In the genomic region with DNA sequence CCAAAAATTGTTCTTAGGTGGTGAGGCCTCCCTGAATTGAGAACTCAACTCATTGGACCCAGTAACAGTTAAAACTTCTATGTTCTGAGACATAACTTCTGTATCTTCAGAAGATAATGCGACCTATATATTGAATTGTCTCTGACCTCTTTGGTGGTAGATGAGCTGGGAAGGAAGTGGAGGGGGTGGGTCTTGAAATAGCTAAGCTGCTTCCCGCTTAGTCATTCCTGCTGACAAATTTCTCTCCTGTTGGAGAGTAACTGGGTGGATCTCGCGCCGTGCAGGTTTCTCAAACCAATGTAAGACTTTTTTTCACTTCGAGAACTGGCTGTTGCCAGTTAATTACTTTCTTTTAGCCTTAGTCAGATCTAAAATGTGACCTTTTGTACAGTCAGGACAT, we compare ENCODE assay signal across 11 cellular contexts.
DNase-seq lines count a peak whose midpoint lies in the region; ATAC-seq, FAIRE-seq and TF ChIP-seq lines count a peak whose summit lies in the region.
"Had no signal": no experiment of that assay in that cellular context is flagged by ENCODE, and none has a peak within 500 bp of the region (broad histone marks: within the 10 kb centered on the region; RNA-seq: fewer than 3 reads in every experiment).

No MANE protein-coding gene starts in this region.

- H3K4me3 ChIP-seq in fibroblast of villous mesenchyme (ENCODE audit: low read depth, low read length) (no peak overlapping the region), uterus (no peak overlapping the region)

- no peaks in the 10 kb centered on the region for H3K36me3 ChIP-seq in uterus

- ATAC-seq in SK-N-SH treated with all-trans-retinoic acid at 6 μM for 48 hours = peak; percentile 38; the same call in 2 of the 3 replicates
- ATAC-seq in HG02571 (IDR thresholded peaks at IDR 0.05; ENCODE audit: unreplicated experiment) = no peak
- ATAC-seq in HG02798 (IDR thresholded peaks at IDR 0.05; ENCODE audit: poor library complexity, unreplicated experiment) = no peak

- TF ChIP-seq POLR2A in GM12892 (IDR thresholded peaks at IDR 0.05; ENCODE audit: low read depth, low read length) (no peak), uterus (IDR thresholded peaks at IDR 0.05) (no peak)

- H3K27me3 ChIP-seq in uterus = no peaks in the 10 kb centered on the region
- H3K27me3 ChIP-seq: neutrophil had no signal

- H3K9me3 ChIP-seq in uterus = no peaks in the 10 kb centered on the region
- H3K9me3 ChIP-seq: neutrophil had no signal

- peak; percentile 57 for FAIRE-seq in GM12892 (lab: Jason Lieb, UNC)
- FAIRE-seq: endometrium had no signal

- TF ChIP-seq CTCF in fibroblast of villous mesenchyme (IDR thresholded peaks at IDR 0.05; ENCODE audit: insufficient read depth, low read depth, low read length) (no peak), uterus (IDR thresholded peaks at IDR 0.05) (no peak)

- no peak overlapping the region for H3K27ac ChIP-seq in uterus
- H3K27ac ChIP-seq: neutrophil had no signal

- intact Hi-C loops in uterus (cut with DNase I; ENCODE audit: low total_unique reads) = no loop called here

- no peaks in the 10 kb centered on the region for H3K4me1 ChIP-seq in uterus

- DNase-seq in A172 (ENCODE audit: low spot score) = peak; percentile 89
- no peak for DNase-seq in GM12892 (ENCODE audit: insufficient read length)
- peak; percentile 43 for DNase-seq in fibroblast of villous mesenchyme (ENCODE audit: low read depth)
- DNase-seq in germinal center (ENCODE audit: low spot score) = no peak
- DNase-seq in uterus = no peak
- DNase-seq: DND-41 had no signal

TF ChIP-seq in SK-N-SH treated with all-trans-retinoic acid at 6 μM for 48 hours, 23 proteins besides CTCF, POLR2A, EP300 and RAD21:
- TF ChIP-seq TCF4 (CRISPR knock-in tag; IDR thresholded peaks at IDR 0.05; ENCODE audit: borderline replicate concordance) = no peak
- TF ChIP-seq, protein P1, sequence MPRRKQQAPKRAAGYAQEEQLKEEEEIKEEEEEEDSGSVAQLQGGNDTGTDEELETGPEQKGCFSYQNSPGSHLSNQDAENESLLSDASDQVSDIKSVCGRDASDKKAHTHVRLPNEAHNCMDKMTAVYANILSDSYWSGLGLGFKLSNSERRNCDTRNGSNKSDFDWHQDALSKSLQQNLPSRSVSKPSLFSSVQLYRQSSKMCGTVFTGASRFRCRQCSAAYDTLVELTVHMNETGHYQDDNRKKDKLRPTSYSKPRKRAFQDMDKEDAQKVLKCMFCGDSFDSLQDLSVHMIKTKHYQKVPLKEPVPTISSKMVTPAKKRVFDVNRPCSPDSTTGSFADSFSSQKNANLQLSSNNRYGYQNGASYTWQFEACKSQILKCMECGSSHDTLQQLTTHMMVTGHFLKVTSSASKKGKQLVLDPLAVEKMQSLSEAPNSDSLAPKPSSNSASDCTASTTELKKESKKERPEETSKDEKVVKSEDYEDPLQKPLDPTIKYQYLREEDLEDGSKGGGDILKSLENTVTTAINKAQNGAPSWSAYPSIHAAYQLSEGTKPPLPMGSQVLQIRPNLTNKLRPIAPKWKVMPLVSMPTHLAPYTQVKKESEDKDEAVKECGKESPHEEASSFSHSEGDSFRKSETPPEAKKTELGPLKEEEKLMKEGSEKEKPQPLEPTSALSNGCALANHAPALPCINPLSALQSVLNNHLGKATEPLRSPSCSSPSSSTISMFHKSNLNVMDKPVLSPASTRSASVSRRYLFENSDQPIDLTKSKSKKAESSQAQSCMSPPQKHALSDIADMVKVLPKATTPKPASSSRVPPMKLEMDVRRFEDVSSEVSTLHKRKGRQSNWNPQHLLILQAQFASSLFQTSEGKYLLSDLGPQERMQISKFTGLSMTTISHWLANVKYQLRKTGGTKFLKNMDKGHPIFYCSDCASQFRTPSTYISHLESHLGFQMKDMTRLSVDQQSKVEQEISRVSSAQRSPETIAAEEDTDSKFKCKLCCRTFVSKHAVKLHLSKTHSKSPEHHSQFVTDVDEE (CRISPR knock-in tag; IDR thresholded peaks at IDR 0.05) = no peak
- no peak for TF ChIP-seq TOX (CRISPR knock-in tag; IDR thresholded peaks at IDR 0.05; ENCODE audit: borderline replicate concordance)
- TF ChIP-seq, protein P2, sequence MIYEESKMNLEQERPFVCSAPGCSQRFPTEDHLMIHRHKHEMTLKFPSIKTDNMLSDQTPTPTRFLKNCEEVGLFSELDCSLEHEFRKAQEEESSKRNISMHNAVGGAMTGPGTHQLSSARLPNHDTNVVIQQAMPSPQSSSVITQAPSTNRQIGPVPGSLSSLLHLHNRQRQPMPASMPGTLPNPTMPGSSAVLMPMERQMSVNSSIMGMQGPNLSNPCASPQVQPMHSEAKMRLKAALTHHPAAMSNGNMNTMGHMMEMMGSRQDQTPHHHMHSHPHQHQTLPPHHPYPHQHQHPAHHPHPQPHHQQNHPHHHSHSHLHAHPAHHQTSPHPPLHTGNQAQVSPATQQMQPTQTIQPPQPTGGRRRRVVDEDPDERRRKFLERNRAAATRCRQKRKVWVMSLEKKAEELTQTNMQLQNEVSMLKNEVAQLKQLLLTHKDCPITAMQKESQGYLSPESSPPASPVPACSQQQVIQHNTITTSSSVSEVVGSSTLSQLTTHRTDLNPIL (CRISPR knock-in tag; IDR thresholded peaks at IDR 0.05; ENCODE audit: low read depth) = no peak
- TF ChIP-seq, protein P3, sequence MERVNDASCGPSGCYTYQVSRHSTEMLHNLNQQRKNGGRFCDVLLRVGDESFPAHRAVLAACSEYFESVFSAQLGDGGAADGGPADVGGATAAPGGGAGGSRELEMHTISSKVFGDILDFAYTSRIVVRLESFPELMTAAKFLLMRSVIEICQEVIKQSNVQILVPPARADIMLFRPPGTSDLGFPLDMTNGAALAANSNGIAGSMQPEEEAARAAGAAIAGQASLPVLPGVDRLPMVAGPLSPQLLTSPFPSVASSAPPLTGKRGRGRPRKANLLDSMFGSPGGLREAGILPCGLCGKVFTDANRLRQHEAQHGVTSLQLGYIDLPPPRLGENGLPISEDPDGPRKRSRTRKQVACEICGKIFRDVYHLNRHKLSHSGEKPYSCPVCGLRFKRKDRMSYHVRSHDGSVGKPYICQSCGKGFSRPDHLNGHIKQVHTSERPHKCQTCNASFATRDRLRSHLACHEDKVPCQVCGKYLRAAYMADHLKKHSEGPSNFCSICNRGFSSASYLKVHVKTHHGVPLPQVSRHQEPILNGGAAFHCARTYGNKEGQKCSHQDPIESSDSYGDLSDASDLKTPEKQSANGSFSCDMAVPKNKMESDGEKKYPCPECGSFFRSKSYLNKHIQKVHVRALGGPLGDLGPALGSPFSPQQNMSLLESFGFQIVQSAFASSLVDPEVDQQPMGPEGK (CRISPR knock-in tag; IDR thresholded peaks at IDR 0.05; ENCODE audit: borderline replicate concordance) = no peak
- no peak for TF ChIP-seq SNAI2 (CRISPR knock-in tag; IDR thresholded peaks at IDR 0.05)
- no peak for TF ChIP-seq PPARA (CRISPR knock-in tag; IDR thresholded peaks at IDR 0.05; ENCODE audit: borderline replicate concordance)
- TF ChIP-seq ESRRG (CRISPR knock-in tag; IDR thresholded peaks at IDR 0.05) = no peak
- TF ChIP-seq, protein P4, sequence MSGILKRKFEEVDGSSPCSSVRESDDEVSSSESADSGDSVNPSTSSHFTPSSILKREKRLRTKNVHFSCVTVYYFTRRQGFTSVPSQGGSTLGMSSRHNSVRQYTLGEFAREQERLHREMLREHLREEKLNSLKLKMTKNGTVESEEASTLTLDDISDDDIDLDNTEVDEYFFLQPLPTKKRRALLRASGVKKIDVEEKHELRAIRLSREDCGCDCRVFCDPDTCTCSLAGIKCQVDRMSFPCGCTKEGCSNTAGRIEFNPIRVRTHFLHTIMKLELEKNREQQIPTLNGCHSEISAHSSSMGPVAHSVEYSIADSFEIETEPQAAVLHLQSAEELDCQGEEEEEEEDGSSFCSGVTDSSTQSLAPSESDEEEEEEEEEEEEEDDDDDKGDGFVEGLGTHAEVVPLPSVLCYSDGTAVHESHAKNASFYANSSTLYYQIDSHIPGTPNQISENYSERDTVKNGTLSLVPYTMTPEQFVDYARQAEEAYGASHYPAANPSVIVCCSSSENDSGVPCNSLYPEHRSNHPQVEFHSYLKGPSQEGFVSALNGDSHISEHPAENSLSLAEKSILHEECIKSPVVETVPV (CRISPR knock-in tag; IDR thresholded peaks at IDR 0.05) = no peak
- no peak for TF ChIP-seq ZNF8 (CRISPR knock-in tag; IDR thresholded peaks at IDR 0.05)

Comparison
In these comparisons a context has a peak if more than half of its experiments do, and no peak if none do; other contexts are left out.
1. DNase-seq: peak in A172 (single experiment) and fibroblast of villous mesenchyme (single experiment); none in GM12892 (single experiment), germinal center (single experiment) and uterus (0 of 2).